ENCODE assay signal across 1 cellular context in genomic region chr1:150281758-150282557, GRCh38.
TF ChIP-seq lines count a peak whose summit lies in the region.

A gene with protein sequence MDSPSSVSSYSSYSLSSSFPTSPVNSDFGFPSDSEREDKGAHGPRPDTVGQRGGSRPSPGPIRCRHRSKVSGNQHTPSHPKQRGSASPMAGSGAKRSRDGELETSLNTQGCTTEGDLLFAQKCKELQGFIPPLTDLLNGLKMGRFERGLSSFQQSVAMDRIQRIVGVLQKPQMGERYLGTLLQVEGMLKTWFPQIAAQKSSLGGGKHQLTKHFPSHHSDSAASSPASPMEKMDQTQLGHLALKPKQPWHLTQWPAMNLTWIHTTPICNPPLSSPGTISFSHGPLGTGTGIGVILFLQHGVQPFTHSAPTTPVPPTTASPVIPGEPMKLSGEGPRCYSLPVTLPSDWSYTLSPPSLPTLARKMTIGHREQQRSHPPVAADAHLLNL (plus strand): TSS chr1:150282554. CDS start chr1:150283268, 714 bp downstream.

TF ChIP-seq in HEK293, 187 proteins besides CTCF, POLR2A, EP300 and RAD21 (continued from another document):
- TF ChIP-seq ZSCAN4 (tag by site-specific recombination; IDR thresholded peaks at IDR 0.05): no peak
- no peak for TF ChIP-seq ZNF274 (IDR thresholded peaks at IDR 0.05; ENCODE audit: low read length)
- no peak for TF ChIP-seq ZNF274 (tag by site-specific recombination; IDR thresholded peaks at IDR 0.05; ENCODE audit: borderline replicate concordance)
- no peak for TF ChIP-seq ZFP69B (tag by site-specific recombination; IDR thresholded peaks at IDR 0.05)
- no peak; the same call in 1 of the 2 replicates for TF ChIP-seq ZNF391 (tag by site-specific recombination; IDR thresholded peaks at IDR 0.05; ENCODE audit: borderline replicate concordance, low read depth)
- TF ChIP-seq YY2 (tag by site-specific recombination; IDR thresholded peaks at IDR 0.05): no peak
- no peak for TF ChIP-seq PRDM6 (tag by site-specific recombination; IDR thresholded peaks at IDR 0.05)
- TF ChIP-seq ZNF114 (tag by site-specific recombination; IDR thresholded peaks at IDR 0.05): no peak
- no peak for TF ChIP-seq SCRT1 (tag by site-specific recombination; IDR thresholded peaks at IDR 0.05; ENCODE audit: borderline replicate concordance)
- TF ChIP-seq, protein P1, sequence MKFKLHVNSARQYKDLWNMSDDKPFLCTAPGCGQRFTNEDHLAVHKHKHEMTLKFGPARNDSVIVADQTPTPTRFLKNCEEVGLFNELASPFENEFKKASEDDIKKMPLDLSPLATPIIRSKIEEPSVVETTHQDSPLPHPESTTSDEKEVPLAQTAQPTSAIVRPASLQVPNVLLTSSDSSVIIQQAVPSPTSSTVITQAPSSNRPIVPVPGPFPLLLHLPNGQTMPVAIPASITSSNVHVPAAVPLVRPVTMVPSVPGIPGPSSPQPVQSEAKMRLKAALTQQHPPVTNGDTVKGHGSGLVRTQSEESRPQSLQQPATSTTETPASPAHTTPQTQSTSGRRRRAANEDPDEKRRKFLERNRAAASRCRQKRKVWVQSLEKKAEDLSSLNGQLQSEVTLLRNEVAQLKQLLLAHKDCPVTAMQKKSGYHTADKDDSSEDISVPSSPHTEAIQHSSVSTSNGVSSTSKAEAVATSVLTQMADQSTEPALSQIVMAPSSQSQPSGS (tag by site-specific recombination; IDR thresholded peaks at IDR 0.05; ENCODE audit: low read depth): no peak
- TF ChIP-seq ZNF10 (tag by site-specific recombination; IDR thresholded peaks at IDR 0.05): no peak
- no peak for TF ChIP-seq YY1 (tag by site-specific recombination; IDR thresholded peaks at IDR 0.05)
- TF ChIP-seq ZNF639 (tag by site-specific recombination; IDR thresholded peaks at IDR 0.05): 0 out of 2 replicates have a peak, but pooled peaks have one; percentile 40
- no peak for TF ChIP-seq ZNF670 (tag by site-specific recombination; IDR thresholded peaks at IDR 0.05; ENCODE audit: low read depth)
- no peak for TF ChIP-seq ZNF155 (tag by site-specific recombination; IDR thresholded peaks at IDR 0.05)
- TF ChIP-seq KLF8 (tag by site-specific recombination; IDR thresholded peaks at IDR 0.05): no peak
- no peak for TF ChIP-seq GLI2 (tag by site-specific recombination; IDR thresholded peaks at IDR 0.05; ENCODE audit: borderline replicate concordance, low read depth)
- no peak for TF ChIP-seq ZBTB44 (tag by site-specific recombination; IDR thresholded peaks at IDR 0.05)
- TF ChIP-seq, protein P2, sequence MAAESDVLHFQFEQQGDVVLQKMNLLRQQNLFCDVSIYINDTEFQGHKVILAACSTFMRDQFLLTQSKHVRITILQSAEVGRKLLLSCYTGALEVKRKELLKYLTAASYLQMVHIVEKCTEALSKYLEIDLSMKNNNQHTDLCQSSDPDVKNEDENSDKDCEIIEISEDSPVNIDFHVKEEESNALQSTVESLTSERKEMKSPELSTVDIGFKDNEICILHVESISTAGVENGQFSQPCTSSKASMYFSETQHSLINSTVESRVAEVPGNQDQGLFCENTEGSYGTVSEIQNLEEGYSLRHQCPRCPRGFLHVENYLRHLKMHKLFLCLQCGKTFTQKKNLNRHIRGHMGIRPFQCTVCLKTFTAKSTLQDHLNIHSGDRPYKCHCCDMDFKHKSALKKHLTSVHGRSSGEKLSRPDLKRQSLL (tag by site-specific recombination; IDR thresholded peaks at IDR 0.05): 0 out of 2 replicates have a peak, but pooled peaks have one; percentile 1
- TF ChIP-seq ZNF776 (tag by site-specific recombination; IDR thresholded peaks at IDR 0.05; ENCODE audit: borderline replicate concordance): no peak
- TF ChIP-seq ZNF623 (tag by site-specific recombination; IDR thresholded peaks at IDR 0.05): no peak
- TF ChIP-seq IKZF3 (tag by site-specific recombination; IDR thresholded peaks at IDR 0.05): peak; percentile 85
- no peak for TF ChIP-seq ZBTB8A (tag by site-specific recombination; IDR thresholded peaks at IDR 0.05)
- TF ChIP-seq ZNF626 (tag by site-specific recombination; IDR thresholded peaks at IDR 0.05): no peak
- TF ChIP-seq HOXD13 (CRISPR knock-in tag; IDR thresholded peaks at IDR 0.05; ENCODE audit: borderline replicate concordance): no peak
- TF ChIP-seq ZBTB1 (tag by site-specific recombination; IDR thresholded peaks at IDR 0.05): no peak
- TF ChIP-seq BCL6B (tag by site-specific recombination; IDR thresholded peaks at IDR 0.05): no peak
- TF ChIP-seq ZNF530 (tag by site-specific recombination; IDR thresholded peaks at IDR 0.05; ENCODE audit: low read depth): no peak
- no peak for TF ChIP-seq TRIM28 (IDR thresholded peaks at IDR 0.05; ENCODE audit: borderline replicate concordance, low read length)
- TF ChIP-seq, protein P3, sequence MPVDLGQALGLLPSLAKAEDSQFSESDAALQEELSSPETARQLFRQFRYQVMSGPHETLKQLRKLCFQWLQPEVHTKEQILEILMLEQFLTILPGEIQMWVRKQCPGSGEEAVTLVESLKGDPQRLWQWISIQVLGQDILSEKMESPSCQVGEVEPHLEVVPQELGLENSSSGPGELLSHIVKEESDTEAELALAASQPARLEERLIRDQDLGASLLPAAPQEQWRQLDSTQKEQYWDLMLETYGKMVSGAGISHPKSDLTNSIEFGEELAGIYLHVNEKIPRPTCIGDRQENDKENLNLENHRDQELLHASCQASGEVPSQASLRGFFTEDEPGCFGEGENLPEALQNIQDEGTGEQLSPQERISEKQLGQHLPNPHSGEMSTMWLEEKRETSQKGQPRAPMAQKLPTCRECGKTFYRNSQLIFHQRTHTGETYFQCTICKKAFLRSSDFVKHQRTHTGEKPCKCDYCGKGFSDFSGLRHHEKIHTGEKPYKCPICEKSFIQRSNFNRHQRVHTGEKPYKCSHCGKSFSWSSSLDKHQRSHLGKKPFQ (tag by site-specific recombination; IDR thresholded peaks at IDR 0.05): no peak
- TF ChIP-seq, protein P4, sequence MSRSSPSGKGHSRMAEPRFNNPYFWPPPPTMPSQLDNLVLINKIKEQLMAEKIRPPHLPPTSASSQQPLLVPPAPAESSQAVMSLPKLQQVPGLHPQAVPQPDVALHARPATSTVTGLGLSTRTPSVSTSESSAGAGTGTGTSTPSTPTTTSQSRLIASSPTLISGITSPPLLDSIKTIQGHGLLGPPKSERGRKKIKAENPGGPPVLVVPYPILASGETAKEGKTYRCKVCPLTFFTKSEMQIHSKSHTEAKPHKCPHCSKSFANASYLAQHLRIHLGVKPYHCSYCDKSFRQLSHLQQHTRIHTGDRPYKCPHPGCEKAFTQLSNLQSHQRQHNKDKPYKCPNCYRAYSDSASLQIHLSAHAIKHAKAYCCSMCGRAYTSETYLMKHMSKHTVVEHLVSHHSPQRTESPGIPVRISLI (tag by site-specific recombination; IDR thresholded peaks at IDR 0.05): no peak
- peak; percentile 53; the same call in 1 of the 2 replicates for TF ChIP-seq PRDM1 (tag by site-specific recombination; IDR thresholded peaks at IDR 0.05)
- TF ChIP-seq, protein P5, sequence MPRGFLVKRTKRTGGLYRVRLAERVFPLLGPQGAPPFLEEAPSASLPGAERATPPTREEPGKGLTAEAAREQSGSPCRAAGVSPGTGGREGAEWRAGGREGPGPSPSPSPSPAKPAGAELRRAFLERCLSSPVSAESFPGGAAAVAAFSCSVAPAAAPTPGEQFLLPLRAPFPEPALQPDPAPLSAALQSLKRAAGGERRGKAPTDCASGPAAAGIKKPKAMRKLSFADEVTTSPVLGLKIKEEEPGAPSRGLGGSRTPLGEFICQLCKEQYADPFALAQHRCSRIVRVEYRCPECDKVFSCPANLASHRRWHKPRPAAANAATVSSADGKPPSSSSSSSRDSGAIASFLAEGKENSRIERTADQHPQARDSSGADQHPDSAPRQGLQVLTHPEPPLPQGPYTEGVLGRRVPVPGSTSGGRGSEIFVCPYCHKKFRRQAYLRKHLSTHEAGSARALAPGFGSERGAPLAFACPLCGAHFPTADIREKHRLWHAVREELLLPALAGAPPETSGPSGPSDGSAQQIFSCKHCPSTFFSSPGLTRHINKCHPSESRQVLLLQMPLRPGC (tag by site-specific recombination; IDR thresholded peaks at IDR 0.05): no peak
- TF ChIP-seq ZSCAN16 (tag by site-specific recombination; IDR thresholded peaks at IDR 0.05): no peak
- no peak for TF ChIP-seq ZNF785 (tag by site-specific recombination; IDR thresholded peaks at IDR 0.05)
- TF ChIP-seq ZNF501 (tag by site-specific recombination; IDR thresholded peaks at IDR 0.05): no peak
- TF ChIP-seq ZNF146 (tag by site-specific recombination; IDR thresholded peaks at IDR 0.05): no peak; the same call in 1 of the 2 replicates
- no peak; the same call in 1 of the 2 replicates for TF ChIP-seq ZNF324 (tag by site-specific recombination; IDR thresholded peaks at IDR 0.05)
- TF ChIP-seq ZIC2 (tag by site-specific recombination; IDR thresholded peaks at IDR 0.05): peak; percentile 81
- TF ChIP-seq ZNF658 (tag by site-specific recombination; IDR thresholded peaks at IDR 0.05): no peak
- no peak for TF ChIP-seq ZNF473 (tag by site-specific recombination; IDR thresholded peaks at IDR 0.05)
- TF ChIP-seq, protein P6, sequence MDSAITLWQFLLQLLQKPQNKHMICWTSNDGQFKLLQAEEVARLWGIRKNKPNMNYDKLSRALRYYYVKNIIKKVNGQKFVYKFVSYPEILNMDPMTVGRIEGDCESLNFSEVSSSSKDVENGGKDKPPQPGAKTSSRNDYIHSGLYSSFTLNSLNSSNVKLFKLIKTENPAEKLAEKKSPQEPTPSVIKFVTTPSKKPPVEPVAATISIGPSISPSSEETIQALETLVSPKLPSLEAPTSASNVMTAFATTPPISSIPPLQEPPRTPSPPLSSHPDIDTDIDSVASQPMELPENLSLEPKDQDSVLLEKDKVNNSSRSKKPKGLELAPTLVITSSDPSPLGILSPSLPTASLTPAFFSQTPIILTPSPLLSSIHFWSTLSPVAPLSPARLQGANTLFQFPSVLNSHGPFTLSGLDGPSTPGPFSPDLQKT (IDR thresholded peaks at IDR 0.05; ENCODE audit: borderline replicate concordance, low read depth, low read length): no peak
